Comparison of ENCODE assay signal across 8 cellular contexts in genomic region chr6:14210663-14211595, GRCh38.
DNase-seq lines count a peak whose midpoint lies in the region; ATAC-seq and TF ChIP-seq lines count a peak whose summit lies in the region.

No MANE protein-coding gene starts in this region.

- peak; percentile 90 for ATAC-seq in HG03457 (IDR thresholded peaks at IDR 0.05; ENCODE audit: unreplicated experiment)

- TF ChIP-seq CTCF in C4-2B (conservative IDR thresholded peaks at IDR 0.05) (peak; percentile 98), liver (IDR thresholded peaks at IDR 0.05; ENCODE audit: low read depth, low read length, missing input control) (peak; percentile 99)

- WGBS in liver: 1% methylated on average over 101 of the region's 101 CpGs

- DNase-seq in GM19240 (ENCODE audit: insufficient read length, low spot score): peak; percentile 91
- peak; percentile 82 to 97 for DNase-seq in NCI-H526 (lab: John Stamatoyannopoulos, UW)
- DNase-seq in activated CD4-positive, alpha-beta T cell treated with anti-CD3 and anti-CD28 coated beads, Interleukin-2, amount 50 U/mL, for 24 hours (ENCODE audit: low read depth in 1 of 2, low spot score in 1 of 2): peak; percentile 83 to 85
- peak; percentile 93 for DNase-seq in dermis blood vessel endothelial cell
- peak; percentile 88 for DNase-seq in stimulated activated CD4-positive, alpha-beta T cell treated with anti-CD3 and anti-CD28 coated beads, Interleukin-4, amount 100 ng/mL, for 1 hour

- TF ChIP-seq RAD21 in liver (IDR thresholded peaks at IDR 0.05): peak; percentile 63 to 70

- H3K4me1 ChIP-seq in liver (ENCODE audit: control insufficient read depth in 4 of 4, insufficient read depth in 4 of 4, low read length in 3 of 4): peaks cover 5 to 17% (median 13%) of the 10 kb centered on the region in 4 donors

- peak overlapping the region; percentile 29 to 68 for H3K9ac ChIP-seq in liver (ENCODE audit: low read depth in 1 of 2, low read length in 2 of 2)

- no peaks in the 10 kb centered on the region for H3K36me3 ChIP-seq in liver (ENCODE audit: control insufficient read depth in 4 of 4, insufficient read depth in 3 of 4, low read depth in 1 of 4, low read length in 3 of 4)

- peak overlapping the region; percentile 68 to 90 (median 79) for H3K4me3 ChIP-seq in liver (ENCODE audit: low read depth in 1 of 3, low read length in 3 of 3)

- no peaks in the 10 kb centered on the region for H3K27me3 ChIP-seq in liver (ENCODE audit: control insufficient read depth in 4 of 4, insufficient read depth in 4 of 4, low read length in 3 of 4)

- H3K27ac ChIP-seq in C4-2B: peak overlapping the region; percentile 84
- peak overlapping the region; percentile 59 to 72 for H3K27ac ChIP-seq in liver (ENCODE audit: low read depth in 1 of 2, low read length in 2 of 2)

- H3K9me3 ChIP-seq in liver (ENCODE audit: control insufficient read depth in 4 of 4, low read length in 3 of 4): no peaks in the 10 kb centered on the region

TF ChIP-seq in liver, 16 proteins besides CTCF, POLR2A, EP300 and RAD21:
- TF ChIP-seq EGR1 (IDR thresholded peaks at IDR 0.05; ENCODE audit: low read depth in 2 of 2): peak in 1 of 2 donors; percentile 55
- TF ChIP-seq YY1 (IDR thresholded peaks at IDR 0.05): no peak
- TF ChIP-seq, protein P1, sequence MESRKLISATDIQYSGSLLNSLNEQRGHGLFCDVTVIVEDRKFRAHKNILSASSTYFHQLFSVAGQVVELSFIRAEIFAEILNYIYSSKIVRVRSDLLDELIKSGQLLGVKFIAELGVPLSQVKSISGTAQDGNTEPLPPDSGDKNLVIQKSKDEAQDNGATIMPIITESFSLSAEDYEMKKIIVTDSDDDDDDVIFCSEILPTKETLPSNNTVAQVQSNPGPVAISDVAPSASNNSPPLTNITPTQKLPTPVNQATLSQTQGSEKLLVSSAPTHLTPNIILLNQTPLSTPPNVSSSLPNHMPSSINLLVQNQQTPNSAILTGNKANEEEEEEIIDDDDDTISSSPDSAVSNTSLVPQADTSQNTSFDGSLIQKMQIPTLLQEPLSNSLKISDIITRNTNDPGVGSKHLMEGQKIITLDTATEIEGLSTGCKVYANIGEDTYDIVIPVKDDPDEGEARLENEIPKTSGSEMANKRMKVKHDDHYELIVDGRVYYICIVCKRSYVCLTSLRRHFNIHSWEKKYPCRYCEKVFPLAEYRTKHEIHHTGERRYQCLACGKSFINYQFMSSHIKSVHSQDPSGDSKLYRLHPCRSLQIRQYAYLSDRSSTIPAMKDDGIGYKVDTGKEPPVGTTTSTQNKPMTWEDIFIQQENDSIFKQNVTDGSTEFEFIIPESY (IDR thresholded peaks at IDR 0.05): no peak
- TF ChIP-seq HNF4G (IDR thresholded peaks at IDR 0.05): no peak
- TF ChIP-seq NR2F2 (IDR thresholded peaks at IDR 0.05): no peak
- TF ChIP-seq FOXA1 (IDR thresholded peaks at IDR 0.05): no peak
- TF ChIP-seq SP1 (IDR thresholded peaks at IDR 0.05): no peak

Comparison
In these comparisons a context has a peak if more than half of its experiments do, and no peak if none do; other contexts are left out.
1. Peak in every context shown above with its lines: DNase-seq, ATAC-seq, H3K4me3 ChIP-seq and H3K27ac ChIP-seq.